ENCODE assay signal across 19 cellular contexts in the genomic region with DNA sequence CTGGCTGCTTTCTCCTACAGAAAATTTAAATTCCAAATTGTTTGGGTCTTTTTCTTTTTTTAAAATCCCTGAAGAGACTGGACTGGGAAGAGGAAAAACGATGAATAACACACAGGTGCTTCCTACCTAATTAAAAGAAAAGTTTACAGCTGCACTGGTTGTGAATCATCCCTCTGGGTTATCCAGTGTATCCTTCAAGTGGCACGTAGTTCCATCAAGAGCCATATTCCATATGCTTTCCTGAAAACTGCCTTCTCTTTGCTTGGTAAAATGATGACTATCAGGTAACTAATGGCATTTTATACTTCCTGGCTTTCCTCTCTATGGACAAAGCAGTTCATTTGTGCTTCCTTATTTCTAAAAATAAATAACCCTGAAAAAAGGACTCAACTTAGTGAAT.
"Had no signal": no experiment of that assay in that cellular context is flagged by ENCODE, and none has a peak within 500 bp of the region (broad histone marks: within the 10 kb centered on the region; RNA-seq: fewer than 3 reads in every experiment).

No MANE protein-coding gene starts in this region.

- H3K9me3 Mint-ChIP-seq: dendritic cell treated with granulocyte-macrophage colony-stimulating factor and Interleukin-4, amounts not matched to agents 40 ng/mL and 50 ng/mL, for 4 days; stimulated activated effector memory CD8-positive, alpha-beta T cell treated with anti-CD3 and anti-CD28 coated beads, Interleukin-12 subunit alpha, Interleukin-12 subunit beta, amount 100 ng/mL, for 72 hours had no signal

- H3K4me3 Mint-ChIP-seq: dendritic cell treated with granulocyte-macrophage colony-stimulating factor and Interleukin-4, amounts not matched to agents 40 ng/mL and 50 ng/mL, for 4 days; endodermal cell; naive B cell; nephron; stimulated activated effector memory CD8-positive, alpha-beta T cell treated with anti-CD3 and anti-CD28 coated beads, Interleukin-12 subunit alpha, Interleukin-12 subunit beta, amount 100 ng/mL, for 72 hours had no signal

- ATAC-seq: left cardiac atrium; stimulated activated effector memory CD8-positive, alpha-beta T cell treated with anti-CD3 and anti-CD28 coated beads, Interleukin-12 subunit alpha, Interleukin-12 subunit beta, amount 100 ng/mL, for 72 hours; stimulated activated naive CD8-positive, alpha-beta T cell treated with anti-CD3 and anti-CD28 coated beads, Interleukin-15, Interleukin-2, amounts not matched to agents 100 U/mL and 50 U/mL, for 24 hours had no signal

- H3K36me3 Mint-ChIP-seq: naive B cell; stimulated activated effector memory CD8-positive, alpha-beta T cell treated with anti-CD3 and anti-CD28 coated beads, Interleukin-12 subunit alpha, Interleukin-12 subunit beta, amount 100 ng/mL, for 72 hours had no signal

- H3K27ac ChIP-seq: parathyroid adenoma, prostate gland, right lobe of liver, tibial nerve had no signal

- H3K27ac Mint-ChIP-seq: dendritic cell treated with granulocyte-macrophage colony-stimulating factor and Interleukin-4, amounts not matched to agents 40 ng/mL and 50 ng/mL, for 4 days; endodermal cell; stimulated activated effector memory CD8-positive, alpha-beta T cell treated with anti-CD3 and anti-CD28 coated beads, Interleukin-12 subunit alpha, Interleukin-12 subunit beta, amount 100 ng/mL, for 72 hours had no signal

- DNase-seq: cerebellar nuclear complex; endodermal cell; glutamatergic neuron; left cardiac atrium; left ventricle myocardium superior; mesenchymal stem cell; midbrain; naive B cell; retina; right lobe of liver; stimulated activated CD4-positive, alpha-beta T cell treated with anti-CD3 and anti-CD28 coated beads, Interleukin-4, amount 100 ng/mL, for 1 hour; stimulated activated CD8-positive, alpha-beta memory T cell treated with anti-CD3 and anti-CD28 coated beads, Interleukin-4, amount 100 ng/mL, for 48 hours; stimulated activated naive CD8-positive, alpha-beta T cell treated with anti-CD3 and anti-CD28 coated beads, Interleukin-15, Interleukin-2, amounts not matched to agents 100 U/mL and 50 U/mL, for 24 hours had no signal

- H3K4me1 Mint-ChIP-seq: naive B cell; stimulated activated effector memory CD8-positive, alpha-beta T cell treated with anti-CD3 and anti-CD28 coated beads, Interleukin-12 subunit alpha, Interleukin-12 subunit beta, amount 100 ng/mL, for 72 hours had no signal

- H3K27me3 Mint-ChIP-seq: dendritic cell treated with granulocyte-macrophage colony-stimulating factor and Interleukin-4, amounts not matched to agents 40 ng/mL and 50 ng/mL, for 4 days; naive B cell had no signal
